ENCODE assay signal across 1 cellular context in genomic region chr17:21463204-21463661, GRCh38.
TF ChIP-seq lines count a peak whose summit lies in the region.

No MANE protein-coding gene starts in this region.

TF ChIP-seq in K562, 482 proteins besides CTCF, POLR2A, EP300 and RAD21 (continued from another document):
- TF ChIP-seq, protein P1, sequence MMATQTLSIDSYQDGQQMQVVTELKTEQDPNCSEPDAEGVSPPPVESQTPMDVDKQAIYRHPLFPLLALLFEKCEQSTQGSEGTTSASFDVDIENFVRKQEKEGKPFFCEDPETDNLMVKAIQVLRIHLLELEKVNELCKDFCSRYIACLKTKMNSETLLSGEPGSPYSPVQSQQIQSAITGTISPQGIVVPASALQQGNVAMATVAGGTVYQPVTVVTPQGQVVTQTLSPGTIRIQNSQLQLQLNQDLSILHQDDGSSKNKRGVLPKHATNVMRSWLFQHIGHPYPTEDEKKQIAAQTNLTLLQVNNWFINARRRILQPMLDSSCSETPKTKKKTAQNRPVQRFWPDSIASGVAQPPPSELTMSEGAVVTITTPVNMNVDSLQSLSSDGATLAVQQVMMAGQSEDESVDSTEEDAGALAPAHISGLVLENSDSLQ (IDR thresholded peaks at IDR 0.05) = 0 out of 2 replicates have a peak, but pooled peaks have one; percentile 8
- no peak for TF ChIP-seq PTTG1 (tag; IDR thresholded peaks at IDR 0.05; ENCODE audit: low read depth)
- peak; percentile 18; the same call in 1 of the 2 replicates for TF ChIP-seq TFAP4 (CRISPR knock-in tag; IDR thresholded peaks at IDR 0.05; ENCODE audit: borderline replicate concordance)
